20 cellular contexts compared by ENCODE assay signal in the genomic region with DNA sequence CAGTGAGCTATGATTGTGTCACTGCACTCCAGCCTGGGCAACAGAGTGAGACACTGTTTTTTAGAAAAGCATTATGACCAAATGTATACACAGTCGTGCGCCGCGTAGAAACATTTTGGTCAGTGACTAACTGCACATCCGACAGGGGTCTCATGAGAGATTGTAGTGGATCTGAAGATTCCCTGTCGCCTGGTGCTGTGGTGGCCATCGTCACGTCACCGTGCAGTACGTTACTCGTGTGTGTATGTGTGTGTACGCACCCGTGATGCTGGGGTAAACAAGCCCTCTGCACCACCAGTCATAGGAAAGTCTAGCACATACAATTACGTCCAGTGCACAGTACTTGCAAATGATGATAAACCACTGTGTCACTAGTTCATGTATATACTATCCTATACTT.
"Had no signal": no experiment of that assay in that cellular context is flagged by ENCODE, and none has a peak within 500 bp of the region (broad histone marks: within the 10 kb centered on the region; RNA-seq: fewer than 3 reads in every experiment).

No MANE protein-coding gene starts in this region.

- H3K36me3 ChIP-seq: esophagus squamous epithelium, gastroesophageal sphincter, sigmoid colon, upper lobe of left lung had no signal

- H3K4me1 ChIP-seq: gastroesophageal sphincter, sigmoid colon, upper lobe of left lung had no signal

- H3K4me3 ChIP-seq: esophagus squamous epithelium, gastroesophageal sphincter, lung, sigmoid colon, skin epidermis, upper lobe of left lung had no signal

- H3K9me3 ChIP-seq: sigmoid colon had no signal

- ATAC-seq: gastroesophageal sphincter; left cardiac atrium; left ventricle myocardium superior; stimulated activated naive B cell treated with anti-CD40 and anti-IgM and Interleukin-4, amounts not matched to agents 10 μg/mL and 1 μg/mL and 100 μg/mL, for 72 hours had no signal

- H3K27ac ChIP-seq: epithelial cell of prostate, esophagus squamous epithelium, gastroesophageal sphincter, sigmoid colon, skin epidermis, upper lobe of left lung had no signal

- DNase-seq: effector memory CD4-positive, alpha-beta T cell; esophagus squamous epithelium; foreskin fibroblast; glutamatergic neuron; immature natural killer cell; left cardiac atrium; left ventricle myocardium superior; mesenchymal stem cell; naive B cell; sigmoid colon; stimulated activated CD4-positive, alpha-beta T cell treated with anti-CD3 and anti-CD28 coated beads, Interleukin-2, amount 100 ng/mL, for 24 hours; stimulated activated CD4-positive, alpha-beta T cell treated with anti-CD3 and anti-CD28 coated beads, Interleukin-4, amount 100 ng/mL, for 4 hours; stimulated activated naive B cell treated with anti-CD40 and anti-IgM and Interleukin-4, amounts not matched to agents 10 μg/mL and 1 μg/mL and 100 μg/mL, for 72 hours; upper lobe of left lung had no signal

- FAIRE-seq: endometrium, keratinocyte had no signal
